Comparison of ENCODE assay signal across 26 cellular contexts in genomic region chr22:26779929-26780328, GRCh38.
DNase-seq lines count a peak whose midpoint lies in the region; ATAC-seq, FAIRE-seq and TF ChIP-seq lines count a peak whose summit lies in the region.
"Had no signal": no experiment of that assay in that cellular context is flagged by ENCODE, and none has a peak within 500 bp of the region (broad histone marks: within the 10 kb centered on the region; RNA-seq: fewer than 3 reads in every experiment).

No MANE protein-coding gene starts in this region.

- TF ChIP-seq EP300 in suprapubic skin (IDR thresholded peaks at IDR 0.05), result no peak

- no peak overlapping the region for H3K4me3 Mint-ChIP-seq in endodermal cell
- H3K4me3 Mint-ChIP-seq: CD14-positive monocyte; CD4-positive, alpha-beta memory T cell; CD4-positive, CD25-positive, alpha-beta regulatory T cell; CD8-positive, alpha-beta memory T cell had no signal

- H3K4me1 Mint-ChIP-seq in endodermal cell, result peaks cover 20% of the 10 kb centered on the region
- H3K4me1 Mint-ChIP-seq: CD14-positive monocyte; CD8-positive, alpha-beta memory T cell had no signal

- FAIRE-seq in urothelium cell line (lab: Jason Lieb, UNC), result peak; percentile 96
- FAIRE-seq: A204.1, GM12878, GM12892, GM18507 had no signal

- H3K9ac ChIP-seq in NT2/D1 (ENCODE audit: insufficient read length, low read depth) (peak overlapping the region; percentile 18), endodermal cell (ENCODE audit: extremely low read depth, low read length, poor library complexity, severe bottlenecking) (no peak overlapping the region)
- H3K9ac ChIP-seq: BLaER1 had no signal

- H3K9me3 ChIP-seq in NT2/D1 (ENCODE audit: insufficient read depth, low read length), result peaks cover 34% of the 10 kb centered on the region; the same call in 1 of the 2 replicates
- H3K9me3 ChIP-seq in endodermal cell (ENCODE audit: control insufficient read depth, low read length), result peaks cover 15% of the 10 kb centered on the region
- no peaks in the 10 kb centered on the region for H3K9me3 ChIP-seq in suprapubic skin

- DNase-seq in NT2/D1 (ENCODE audit: low read depth, low spot score) (no peak), endodermal cell (no peak), urothelium cell line (ENCODE audit: low spot score) (no peak), NK-92 (lab: John Stamatoyannopoulos, UW; ENCODE audit: unreplicated experiment) (no peak), suprapubic skin (ENCODE audit: low spot score in 2 of 2) (no peak)
- DNase-seq: 8988T; ACHN; C1 segment of cervical spinal cord; CD4-positive, alpha-beta memory T cell; CD4-positive, CD25-positive, alpha-beta regulatory T cell; CD8-positive, alpha-beta memory T cell; DMS 273 treated with DMSO at 0.1 percent for 48 hours; DMS153; DMS53; DMS79; DND-41; EL; GDM1 had no signal

- H3K27me3 ChIP-seq in NT2/D1 (ENCODE audit: insufficient read depth, insufficient read length), result peaks cover 14% of the 10 kb centered on the region
- peaks cover 8% of the 10 kb centered on the region for H3K27me3 ChIP-seq in endodermal cell (ENCODE audit: control insufficient read depth, insufficient read depth, low read length, poor library complexity, severe bottlenecking)
- no peaks in the 10 kb centered on the region for H3K27me3 ChIP-seq in suprapubic skin
- H3K27me3 ChIP-seq: BE2C, BLaER1 had no signal

- TF ChIP-seq POLR2A in suprapubic skin (IDR thresholded peaks at IDR 0.05), result no peak

- no peak for ATAC-seq in HG03039 (IDR thresholded peaks at IDR 0.05; ENCODE audit: unreplicated experiment)
- ATAC-seq: GM12878 had no signal

- H3K27ac ChIP-seq in endodermal cell (ENCODE audit: low read depth, low read length), result no peak overlapping the region
- no peak overlapping the region for H3K27ac ChIP-seq in suprapubic skin
- H3K27ac ChIP-seq: BLaER1 had no signal

- no peak overlapping the region for H3K27ac Mint-ChIP-seq in endodermal cell
- H3K27ac Mint-ChIP-seq: CD14-positive monocyte; CD4-positive, alpha-beta memory T cell; CD4-positive, CD25-positive, alpha-beta regulatory T cell; CD8-positive, alpha-beta memory T cell had no signal

- TF ChIP-seq CTCF in endodermal cell (conservative IDR thresholded peaks at IDR 0.05), result no peak
- no peak for TF ChIP-seq CTCF in suprapubic skin (IDR thresholded peaks at IDR 0.05)

- WGBS in endodermal cell (ENCODE audit: insufficient coverage in 1 of 2, insufficient read length in 1 of 2), 2 experiments, result 89 to 100% methylated on average over 2 to 3 of the region's 3 CpGs
- WGBS in suprapubic skin, result 100% methylated on average over 2 of the region's 3 CpGs

- peaks cover 30% of the 10 kb centered on the region for H3K27me3 Mint-ChIP-seq in endodermal cell (ENCODE audit: insufficient read depth)
- H3K27me3 Mint-ChIP-seq: CD4-positive, alpha-beta memory T cell; CD4-positive, CD25-positive, alpha-beta regulatory T cell; CD8-positive, alpha-beta memory T cell had no signal

- H3K36me3 ChIP-seq in NT2/D1 (ENCODE audit: insufficient read depth, insufficient read length, low read length), result peaks cover 10% of the 10 kb centered on the region
- H3K36me3 ChIP-seq in endodermal cell (ENCODE audit: control insufficient read depth, insufficient read depth, low read length), result peaks cover 13% of the 10 kb centered on the region
- peaks cover 67% of the 10 kb centered on the region for H3K36me3 ChIP-seq in suprapubic skin

- peaks cover 22% of the 10 kb centered on the region for H3K9me3 Mint-ChIP-seq in endodermal cell
- H3K9me3 Mint-ChIP-seq: CD8-positive, alpha-beta memory T cell had no signal

- H3K4me3 ChIP-seq in NT2/D1 (ENCODE audit: insufficient read length, low read depth) (no peak overlapping the region), endodermal cell (ENCODE audit: low read length) (peak overlapping the region; percentile 2), suprapubic skin (no peak overlapping the region)
- H3K4me3 ChIP-seq: BLaER1, GM12878 had no signal

- H3K4me1 ChIP-seq in NT2/D1 (ENCODE audit: insufficient read depth, insufficient read length), result peaks cover 10% of the 10 kb centered on the region
- no peaks in the 10 kb centered on the region for H3K4me1 ChIP-seq in endodermal cell (ENCODE audit: control insufficient read depth, insufficient read depth, low read length)
- peaks cover 5% of the 10 kb centered on the region for H3K4me1 ChIP-seq in suprapubic skin

- H3K36me3 Mint-ChIP-seq in endodermal cell (ENCODE audit: low read depth), result peaks cover 29% of the 10 kb centered on the region
